8 cellular contexts compared by ENCODE assay signal in the genomic region with DNA sequence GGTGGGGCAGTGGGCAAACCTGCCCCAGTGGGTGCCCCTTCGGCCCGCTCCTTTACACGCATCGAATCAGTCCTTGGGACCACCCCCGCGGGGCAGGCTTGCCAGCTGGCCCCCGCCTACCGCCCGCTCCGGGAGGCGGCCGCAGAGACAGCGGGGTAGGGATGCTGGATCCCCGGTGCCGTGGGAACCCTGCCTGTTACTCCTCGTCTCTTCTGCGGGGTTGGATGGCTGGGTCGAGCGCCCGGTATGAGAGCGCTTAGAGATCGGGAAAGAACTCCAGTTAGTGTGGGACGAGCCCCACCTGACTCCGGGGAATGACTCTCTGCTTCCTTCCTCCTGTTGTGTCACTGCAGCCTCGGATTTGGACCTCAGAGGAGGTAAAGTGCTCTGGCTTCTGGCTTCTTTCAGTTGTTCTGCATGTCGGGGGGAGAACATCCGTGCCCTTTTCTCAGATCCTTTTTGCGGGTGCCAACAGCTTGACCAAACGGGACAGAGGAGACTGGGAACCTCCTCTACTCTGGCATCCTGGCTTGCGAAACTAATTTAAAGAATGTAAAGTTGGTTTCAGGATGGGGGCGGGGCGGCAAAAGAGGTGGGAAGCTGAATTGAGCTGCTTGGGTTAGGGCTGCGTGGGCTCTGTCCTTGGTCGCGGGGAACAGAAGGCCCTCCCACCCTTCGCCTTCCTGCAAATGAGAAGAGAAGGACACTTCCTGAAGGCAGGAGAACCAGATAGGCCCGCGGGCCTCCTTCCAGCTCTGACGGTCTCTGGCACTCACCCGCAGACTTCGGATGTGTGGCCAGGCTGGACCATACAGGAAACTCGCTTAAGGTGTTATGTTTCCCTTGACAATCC. TPM values are rescaled to one million over a fixed set of nuclear protein-coding genes. Genes with fewer than 3 reads are reported as not detected.
A peak's percentile ranks its signal among the peaks of the same experiment; 100 is the strongest.
DNase-seq lines count a peak whose midpoint lies in the region; ATAC-seq and TF ChIP-seq lines count a peak whose summit lies in the region.

No MANE protein-coding gene starts in this region.

- POLR2A ChIA-PET in activated CD4-positive, alpha-beta T cell treated with anti-CD3 and anti-CD28 coated beads for 36 hours (lab: Charles Lee): interaction anchor here (1.3 kb wide), 1 partner anchor 10 kb away, joined by 4 read pairs; no protein-coding TSS in a partner anchor

- peak overlapping the region; percentile 68 for H3K4me3 Mint-ChIP-seq in activated CD4-positive, alpha-beta T cell treated with anti-CD3 and anti-CD28 coated beads for 36 hours
- H3K4me3 Mint-ChIP-seq in activated T-helper 2 cell treated with anti-CD3 and anti-CD28 coated beads, Interferon-gamma antibody, Interleukin-2, Interleukin-4, amounts not matched to agents 10 μg/mL and 5 μg/mL and 100 μg/mL, durations not matched to agents 14 hours and 24 hours and 36 hours (ENCODE audit: low read depth): peak overlapping the region; percentile 72

- H3K9me3 Mint-ChIP-seq in activated CD4-positive, alpha-beta T cell treated with anti-CD3 and anti-CD28 coated beads for 36 hours (ENCODE audit: low read depth): peaks cover 3% of the 10 kb centered on the region
- H3K9me3 Mint-ChIP-seq in activated T-helper 2 cell treated with anti-CD3 and anti-CD28 coated beads, Interferon-gamma antibody, Interleukin-2, Interleukin-4, amounts not matched to agents 10 μg/mL and 5 μg/mL and 100 μg/mL, durations not matched to agents 14 hours and 24 hours and 36 hours: no peaks in the 10 kb centered on the region

- intact Hi-C loops in activated CD4-positive, alpha-beta T cell treated with anti-CD3 and anti-CD28 coated beads for 36 hours (cut with DNase I, micrococcal nuclease): no loop called here
- intact Hi-C loops in activated T-helper 2 cell treated with anti-CD3 and anti-CD28 coated beads, Interferon-gamma antibody, Interleukin-2, Interleukin-4, amounts not matched to agents 10 μg/mL and 5 μg/mL and 100 μg/mL, durations not matched to agents 14 hours and 24 hours and 36 hours (cut with micrococcal nuclease): loop anchor here (2.0 kb wide), 1 partner anchor 15 kb away; no protein-coding TSS in a partner anchor
- intact Hi-C loops in Right ventricle myocardium superior (cut with DNase I): no loop called here

- H3K36me3 ChIP-seq in osteoblast (ENCODE audit: insufficient read depth, low read length): peaks cover 25% of the 10 kb centered on the region

- peaks cover 54% of the 10 kb centered on the region for H3K27me3 Mint-ChIP-seq in activated CD4-positive, alpha-beta T cell treated with anti-CD3 and anti-CD28 coated beads for 36 hours
- H3K27me3 Mint-ChIP-seq in activated T-helper 2 cell treated with anti-CD3 and anti-CD28 coated beads, Interferon-gamma antibody, Interleukin-2, Interleukin-4, amounts not matched to agents 10 μg/mL and 5 μg/mL and 100 μg/mL, durations not matched to agents 14 hours and 24 hours and 36 hours (ENCODE audit: low read depth): peaks cover 76% of the 10 kb centered on the region

- H3K9me3 ChIP-seq in osteoblast (ENCODE audit: low read depth, low read length): no peaks in the 10 kb centered on the region

- no peak for TF ChIP-seq CTCF in osteoblast (IDR thresholded peaks at IDR 0.05; ENCODE audit: extremely low read depth, low read depth, low read length)

- no peaks in the 10 kb centered on the region for H3K36me3 Mint-ChIP-seq in activated CD4-positive, alpha-beta T cell treated with anti-CD3 and anti-CD28 coated beads for 36 hours (ENCODE audit: low read depth)
- H3K36me3 Mint-ChIP-seq in activated T-helper 2 cell treated with anti-CD3 and anti-CD28 coated beads, Interferon-gamma antibody, Interleukin-2, Interleukin-4, amounts not matched to agents 10 μg/mL and 5 μg/mL and 100 μg/mL, durations not matched to agents 14 hours and 24 hours and 36 hours (ENCODE audit: low read depth): no peaks in the 10 kb centered on the region

- H3K4me1 ChIP-seq in osteoblast (ENCODE audit: insufficient read depth, low read length): peaks cover 27% of the 10 kb centered on the region

- no peaks in the 10 kb centered on the region for H4K20me1 ChIP-seq in osteoblast (ENCODE audit: insufficient read depth, low read length)

- CTCF ChIA-PET in activated CD4-positive, alpha-beta T cell treated with anti-CD3 and anti-CD28 coated beads for 36 hours (lab: Charles Lee): interaction anchor here (0.7 to 1.2 kb wide), 5 partner anchors 11 to 615 kb away, joined by 3 read pairs; no protein-coding TSS in a partner anchor

- H3K4me1 Mint-ChIP-seq in activated CD4-positive, alpha-beta T cell treated with anti-CD3 and anti-CD28 coated beads for 36 hours: peaks cover 27% of the 10 kb centered on the region
- H3K4me1 Mint-ChIP-seq in activated T-helper 2 cell treated with anti-CD3 and anti-CD28 coated beads, Interferon-gamma antibody, Interleukin-2, Interleukin-4, amounts not matched to agents 10 μg/mL and 5 μg/mL and 100 μg/mL, durations not matched to agents 14 hours and 24 hours and 36 hours (ENCODE audit: low read depth): peaks cover 24% of the 10 kb centered on the region

- H3K79me2 ChIP-seq in osteoblast (ENCODE audit: insufficient read depth, low read length): peaks cover 15% of the 10 kb centered on the region

- no peak for ATAC-seq in activated CD4-positive, alpha-beta T cell treated with anti-CD3 and anti-CD28 coated beads for 36 hours
- ATAC-seq in Right ventricle myocardium superior (ENCODE audit: poor library complexity): peak; percentile 66

- H2AFZ ChIP-seq in osteoblast (ENCODE audit: low read length): peak overlapping the region; percentile 96

- H3K27me3 ChIP-seq in osteoblast (ENCODE audit: insufficient read depth, low read length): no peaks in the 10 kb centered on the region

- peak overlapping the region; percentile 44 for H3K27ac Mint-ChIP-seq in activated CD4-positive, alpha-beta T cell treated with anti-CD3 and anti-CD28 coated beads for 36 hours
- H3K27ac Mint-ChIP-seq in activated T-helper 2 cell treated with anti-CD3 and anti-CD28 coated beads, Interferon-gamma antibody, Interleukin-2, Interleukin-4, amounts not matched to agents 10 μg/mL and 5 μg/mL and 100 μg/mL, durations not matched to agents 14 hours and 24 hours and 36 hours: no peak overlapping the region

- peak overlapping the region; percentile 90 for H3K4me2 ChIP-seq in osteoblast (ENCODE audit: insufficient read depth, low read length)

- peak; percentile 23 for DNase-seq in activated CD4-positive, alpha-beta T cell treated with anti-CD3 and anti-CD28 coated beads for 36 hours
- no peak for DNase-seq in activated CD4-positive, alpha-beta T cell treated with anti-CD3 and anti-CD28 coated beads for 1 hour
- no peak for DNase-seq in activated T-helper 2 cell treated with anti-CD3 and anti-CD28 coated beads, Interferon-gamma antibody, Interleukin-2, Interleukin-4, amounts not matched to agents 10 μg/mL and 5 μg/mL and 100 μg/mL, durations not matched to agents 14 hours and 24 hours and 36 hours (ENCODE audit: low spot score)
- DNase-seq in Right ventricle myocardium superior: peak; percentile 77
- DNase-seq in osteoblast (ENCODE audit: insufficient read length, low spot score, missing footprints): peak; percentile 92
- DNase-seq in NCI-H187 treated with DMSO at 0.1 percent for 48 hours (lab: John Stamatoyannopoulos, UW): no peak
- no peak for DNase-seq in epidermal melanocyte (ENCODE audit: insufficient read length, low spot score)
- no peak for DNase-seq in T1000 (lab: John Stamatoyannopoulos, UW)

- H3K4me3 ChIP-seq in osteoblast (ENCODE audit: insufficient read depth, low read length): peak overlapping the region; percentile 75

- H3K27ac ChIP-seq in osteoblast (ENCODE audit: low read depth, low read length): peak overlapping the region; percentile 80

RNA-seq across cellular contexts. Expression of gene LAYN, which starts 0.9 kb away (rescaled TPM):
- total RNA-seq in activated CD4-positive, alpha-beta T cell treated with anti-CD3 and anti-CD28 coated beads for 36 hours: 1 to 10 TPM; 5.5 to 5.6 TPM
- total RNA-seq in activated T-helper 2 cell treated with anti-CD3 and anti-CD28 coated beads, Interferon-gamma antibody, Interleukin-2, Interleukin-4, amounts not matched to agents 10 μg/mL and 5 μg/mL and 100 μg/mL, durations not matched to agents 14 hours and 24 hours and 36 hours: 15.8 and 16.5 TPM in 2 replicates
- total RNA-seq in Right ventricle myocardium superior (3.0 TPM), osteoblast (81.8 and 94.0 TPM in 2 replicates)

RNA-seq across cellular contexts. Expression of gene HOATZ, which starts 26.9 kb away (rescaled TPM):
- not detected for total RNA-seq in activated CD4-positive, alpha-beta T cell treated with anti-CD3 and anti-CD28 coated beads for 36 hours
- total RNA-seq in activated T-helper 2 cell treated with anti-CD3 and anti-CD28 coated beads, Interferon-gamma antibody, Interleukin-2, Interleukin-4, amounts not matched to agents 10 μg/mL and 5 μg/mL and 100 μg/mL, durations not matched to agents 14 hours and 24 hours and 36 hours: not detected in 2 replicates
- total RNA-seq in Right ventricle myocardium superior: not detected
- not detected in 2 replicates for total RNA-seq in osteoblast

RNA-seq across cellular contexts. Expression of gene BTG4, which starts 29.2 kb away (rescaled TPM):
- not detected for total RNA-seq in activated CD4-positive, alpha-beta T cell treated with anti-CD3 and anti-CD28 coated beads for 36 hours
- not detected in 2 replicates for total RNA-seq in activated T-helper 2 cell treated with anti-CD3 and anti-CD28 coated beads, Interferon-gamma antibody, Interleukin-2, Interleukin-4, amounts not matched to agents 10 μg/mL and 5 μg/mL and 100 μg/mL, durations not matched to agents 14 hours and 24 hours and 36 hours
- total RNA-seq in Right ventricle myocardium superior (not detected), osteoblast (0.29 TPM in 1 of 2 replicates, not detected in the other)

Comparison
In these comparisons a context has a peak if more than half of its experiments do, and no peak if none do; other contexts are left out.
1. DNase-seq: peak in activated CD4-positive, alpha-beta T cell treated with anti-CD3 and anti-CD28 coated beads for 36 hours (single experiment), Right ventricle myocardium superior (single experiment) and osteoblast (single experiment); none in activated CD4-positive, alpha-beta T cell treated with anti-CD3 and anti-CD28 coated beads for 1 hour (single experiment), activated T-helper 2 cell treated with anti-CD3 and anti-CD28 coated beads, Interferon-gamma antibody, Interleukin-2, Interleukin-4, amounts not matched to agents 10 μg/mL and 5 μg/mL and 100 μg/mL, durations not matched to agents 14 hours and 24 hours and 36 hours (single experiment), NCI-H187 treated with DMSO at 0.1 percent for 48 hours (single experiment), epidermal melanocyte (single experiment) and T1000 (single experiment).